In genomic region chr3:107833046-107833445, GRCh38 we compare ENCODE assay signal across 1 cellular context.
TF ChIP-seq lines count a peak whose summit lies in the region.

No MANE protein-coding gene starts in this region.

TF ChIP-seq in SK-N-SH, 30 proteins besides CTCF, POLR2A, EP300 and RAD21 (continued from another document):
- no peak for TF ChIP-seq USF1 (IDR thresholded peaks at IDR 0.05; ENCODE audit: borderline replicate concordance, low read depth)
